ENCODE assay signal across 8 cellular contexts in genomic region chr12:54173066-54173726, GRCh38. TPM values are rescaled to one million over a fixed set of nuclear protein-coding genes. Genes with fewer than 3 reads are reported as not detected.
A peak's percentile ranks its signal among the peaks of the same experiment; 100 is the strongest.
DNase-seq lines count a peak whose midpoint lies in the region; ATAC-seq lines count a peak whose summit lies in the region.

No MANE protein-coding gene starts in this region.

- H3K36me3 Mint-ChIP-seq in activated naive CD8-positive, alpha-beta T cell treated with anti-CD3 and anti-CD28 coated beads, Interleukin-2, amount 10 ng/mL, durations not matched to agents 7 days and 5 days: no peaks in the 10 kb centered on the region

- H3K4me3 Mint-ChIP-seq in activated naive CD8-positive, alpha-beta T cell treated with anti-CD3 and anti-CD28 coated beads, Interleukin-2, amount 10 ng/mL, durations not matched to agents 7 days and 5 days: no peak overlapping the region

- no peaks in the 10 kb centered on the region for H3K9me3 Mint-ChIP-seq in activated naive CD8-positive, alpha-beta T cell treated with anti-CD3 and anti-CD28 coated beads, Interleukin-2, amount 10 ng/mL, durations not matched to agents 7 days and 5 days

- H3K27ac Mint-ChIP-seq in activated naive CD8-positive, alpha-beta T cell treated with anti-CD3 and anti-CD28 coated beads, Interleukin-2, amount 10 ng/mL, durations not matched to agents 7 days and 5 days: no peak overlapping the region

- peaks cover 8% of the 10 kb centered on the region for H3K27me3 Mint-ChIP-seq in activated naive CD8-positive, alpha-beta T cell treated with anti-CD3 and anti-CD28 coated beads, Interleukin-2, amount 10 ng/mL, durations not matched to agents 7 days and 5 days

- POLR2A ChIA-PET in activated naive CD8-positive, alpha-beta T cell treated with anti-CD3 and anti-CD28 coated beads, Interleukin-2, amount 10 ng/mL, durations not matched to agents 7 days and 5 days (lab: Charles Lee): interaction anchor here (0.5 to 1.1 kb wide), 4 partner anchors 16 to 210 kb away, joined by 3 to 5 read pairs (median 4); partner anchors contain the start of gene SMUG1

- DNase-seq in H7 (peak; percentile 85), NCI-H524 (lab: John Stamatoyannopoulos, UW) (peak; percentile 52 to 75), hepatic stellate cell (ENCODE audit: low spot score) (peak; percentile 29), skeletal muscle cell (ENCODE audit: low read depth) (no peak), putamen (ENCODE audit: low spot score) (no peak)
- DNase-seq in activated naive CD8-positive, alpha-beta T cell treated with anti-CD3 and anti-CD28 coated beads, Interleukin-2, amount 10 ng/mL, durations not matched to agents 7 days and 5 days: peak; percentile 53

- H3K27me3 ChIP-seq in H7 (ENCODE audit: control insufficient read depth, insufficient read depth, low read length): peaks cover 59% of the 10 kb centered on the region

- H3K4me1 Mint-ChIP-seq in activated naive CD8-positive, alpha-beta T cell treated with anti-CD3 and anti-CD28 coated beads, Interleukin-2, amount 10 ng/mL, durations not matched to agents 7 days and 5 days: peaks cover 4% of the 10 kb centered on the region

- no peaks in the 10 kb centered on the region for H3K36me3 ChIP-seq in H7 (replicated peaks; ENCODE audit: control insufficient read depth, insufficient read depth, low read length)

- peak; percentile 53 for ATAC-seq in activated naive CD8-positive, alpha-beta T cell treated with anti-CD3 and anti-CD28 coated beads, Interleukin-2, amount 10 ng/mL, durations not matched to agents 7 days and 5 days (ENCODE audit: low read depth)
- ATAC-seq in HG03159 (IDR thresholded peaks at IDR 0.05; ENCODE audit: unreplicated experiment) (no peak), GM18517 (IDR thresholded peaks at IDR 0.05; ENCODE audit: unreplicated experiment) (no peak)

- H3K4me3 ChIP-seq in H7 (ENCODE audit: insufficient read depth, low read depth, low read length) (peak overlapping the region; percentile 33), skeletal muscle cell (ENCODE audit: low read depth, low read length) (peak overlapping the region; percentile 32)

RNA-seq across cellular contexts. Expression of gene SMUG1, which starts 15.6 kb away (rescaled TPM):
- 33.8 and 40.2 TPM in 2 replicates for total RNA-seq in H7 (2014; rRNA removed; shearing (Covaris generic))
- 10 to 100 TPM; 23.9 to 24.4 TPM for total RNA-seq in activated naive CD8-positive, alpha-beta T cell treated with anti-CD3 and anti-CD28 coated beads, Interleukin-2, amount 10 ng/mL, durations not matched to agents 7 days and 5 days

Comparison
In these comparisons a context has a peak if more than half of its experiments do, and no peak if none do; other contexts are left out.
1. DNase-seq: peak in H7 (single experiment), NCI-H524 (2 of 2), activated naive CD8-positive, alpha-beta T cell treated with anti-CD3 and anti-CD28 coated beads, Interleukin-2, amount 10 ng/mL, durations not matched to agents 7 days and 5 days (single experiment) and hepatic stellate cell (single experiment); none in skeletal muscle cell (single experiment) and putamen (single experiment).